In the genomic region with DNA sequence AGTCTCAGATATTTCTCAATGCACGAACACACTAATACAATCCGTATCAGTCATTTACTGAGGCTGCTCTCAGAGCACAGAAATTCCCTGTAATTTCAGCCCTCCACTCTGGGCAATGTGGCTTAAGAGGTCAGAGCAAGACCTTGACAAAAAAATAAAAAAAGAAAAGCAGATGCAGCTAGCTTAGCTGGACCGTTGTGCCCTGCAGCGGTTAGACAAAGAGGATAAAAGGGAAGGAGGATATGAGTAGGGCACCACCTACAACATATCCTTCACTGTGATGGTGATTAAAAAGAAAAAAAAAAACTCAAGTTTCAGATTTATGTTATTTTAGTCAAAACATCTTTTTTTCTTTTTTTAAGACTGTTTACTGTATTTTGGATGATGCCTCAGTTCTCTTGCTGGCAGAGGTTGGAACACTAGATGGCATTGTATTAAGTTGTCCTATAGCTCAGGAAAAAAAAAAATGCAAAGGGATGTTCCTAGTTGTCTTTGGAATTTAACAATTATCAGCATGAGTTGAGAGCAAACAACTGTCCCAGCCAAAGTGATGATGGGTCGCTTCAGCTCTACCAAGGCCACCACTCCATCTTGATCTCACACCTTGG, we compare ENCODE assay signal across 1 cellular context.
TF ChIP-seq lines count a peak whose summit lies in the region.

No MANE protein-coding gene starts in this region.

TF ChIP-seq in GM23338, 12 proteins besides CTCF, POLR2A, EP300 and RAD21 (continued from another document):
- TF ChIP-seq ZNF462 (CRISPR knock-in tag; IDR thresholded peaks at IDR 0.05) (no peak), ZNF331 (CRISPR knock-in tag; IDR thresholded peaks at IDR 0.05; ENCODE audit: low read depth) (no peak), STAT1 (IDR thresholded peaks at IDR 0.05; ENCODE audit: unreplicated experiment) (no peak)
TF ChIP-seq in GM23338: peak in this region for 0.
